11 cellular contexts compared by ENCODE assay signal in genomic region chr17:35151080-35151479, GRCh38. TPM values are rescaled to one million over a fixed set of nuclear protein-coding genes. Genes with fewer than 3 reads are reported as not detected.
"Had no signal": no experiment of that assay in that cellular context is flagged by ENCODE, and none has a peak within 500 bp of the region (broad histone marks: within the 10 kb centered on the region; RNA-seq: fewer than 3 reads in every experiment).

No MANE protein-coding gene starts in this region.

RNA-seq across cellular contexts. Expression of gene UNC45B, which starts 3.5 kb away (rescaled TPM):
- total RNA-seq: OCI-LY7, PC-3, PC-9, Peyer's patch, RPMI7951, SJSA1, SK-MEL-5 had no signal
- polyA plus RNA-seq: SK-N-SH had no signal

RNA-seq across cellular contexts. Expression of gene FNDC8, which starts 29.7 kb away (rescaled TPM):
- total RNA-seq: OCI-LY7, PC-3, PC-9, Peyer's patch, Right ventricle myocardium inferior, Right ventricle myocardium superior, RPMI7951, SJCRH30, SJSA1, SK-MEL-5 had no signal
- polyA plus RNA-seq: SK-N-SH had no signal

RNA-seq across cellular contexts. Expression of gene SLC35G3, which starts 43.1 kb away (rescaled TPM):
- total RNA-seq: OCI-LY7, PC-3, PC-9, Peyer's patch, Right ventricle myocardium inferior, Right ventricle myocardium superior, RPMI7951, SJCRH30, SJSA1, SK-MEL-5 had no signal
- polyA plus RNA-seq: SK-N-SH had no signal
